1 cellular context compared by ENCODE assay signal in the genomic region with DNA sequence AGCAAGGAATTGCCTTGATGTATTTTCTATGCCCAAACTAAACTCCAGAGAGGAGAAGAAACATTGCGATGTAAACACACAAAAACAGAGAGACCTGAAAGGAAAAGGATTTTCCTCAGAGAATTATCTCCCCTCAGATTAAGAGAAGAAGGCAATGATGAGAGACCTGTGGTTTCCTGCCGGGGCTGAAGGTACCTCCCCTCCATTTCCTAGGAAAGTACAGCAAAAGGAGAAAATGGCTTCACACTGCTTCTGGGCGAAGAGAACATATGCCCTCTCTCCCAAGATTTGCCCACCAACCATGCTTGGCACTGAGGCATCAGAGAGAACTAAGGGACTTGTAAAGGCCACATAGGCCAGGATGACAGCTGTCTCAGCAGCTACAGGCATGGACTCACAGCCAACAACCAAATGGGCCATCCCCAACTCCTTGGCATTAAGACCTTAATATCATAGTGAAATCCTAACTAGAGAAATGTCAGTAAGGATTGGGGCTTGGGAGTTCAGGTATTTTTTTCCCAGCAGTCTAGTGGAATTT.
TF ChIP-seq lines count a peak whose summit lies in the region.

No MANE protein-coding gene starts in this region.

TF ChIP-seq in H1, 55 proteins besides CTCF, POLR2A, EP300 and RAD21 (continued from another document):
- TF ChIP-seq, protein P1, sequence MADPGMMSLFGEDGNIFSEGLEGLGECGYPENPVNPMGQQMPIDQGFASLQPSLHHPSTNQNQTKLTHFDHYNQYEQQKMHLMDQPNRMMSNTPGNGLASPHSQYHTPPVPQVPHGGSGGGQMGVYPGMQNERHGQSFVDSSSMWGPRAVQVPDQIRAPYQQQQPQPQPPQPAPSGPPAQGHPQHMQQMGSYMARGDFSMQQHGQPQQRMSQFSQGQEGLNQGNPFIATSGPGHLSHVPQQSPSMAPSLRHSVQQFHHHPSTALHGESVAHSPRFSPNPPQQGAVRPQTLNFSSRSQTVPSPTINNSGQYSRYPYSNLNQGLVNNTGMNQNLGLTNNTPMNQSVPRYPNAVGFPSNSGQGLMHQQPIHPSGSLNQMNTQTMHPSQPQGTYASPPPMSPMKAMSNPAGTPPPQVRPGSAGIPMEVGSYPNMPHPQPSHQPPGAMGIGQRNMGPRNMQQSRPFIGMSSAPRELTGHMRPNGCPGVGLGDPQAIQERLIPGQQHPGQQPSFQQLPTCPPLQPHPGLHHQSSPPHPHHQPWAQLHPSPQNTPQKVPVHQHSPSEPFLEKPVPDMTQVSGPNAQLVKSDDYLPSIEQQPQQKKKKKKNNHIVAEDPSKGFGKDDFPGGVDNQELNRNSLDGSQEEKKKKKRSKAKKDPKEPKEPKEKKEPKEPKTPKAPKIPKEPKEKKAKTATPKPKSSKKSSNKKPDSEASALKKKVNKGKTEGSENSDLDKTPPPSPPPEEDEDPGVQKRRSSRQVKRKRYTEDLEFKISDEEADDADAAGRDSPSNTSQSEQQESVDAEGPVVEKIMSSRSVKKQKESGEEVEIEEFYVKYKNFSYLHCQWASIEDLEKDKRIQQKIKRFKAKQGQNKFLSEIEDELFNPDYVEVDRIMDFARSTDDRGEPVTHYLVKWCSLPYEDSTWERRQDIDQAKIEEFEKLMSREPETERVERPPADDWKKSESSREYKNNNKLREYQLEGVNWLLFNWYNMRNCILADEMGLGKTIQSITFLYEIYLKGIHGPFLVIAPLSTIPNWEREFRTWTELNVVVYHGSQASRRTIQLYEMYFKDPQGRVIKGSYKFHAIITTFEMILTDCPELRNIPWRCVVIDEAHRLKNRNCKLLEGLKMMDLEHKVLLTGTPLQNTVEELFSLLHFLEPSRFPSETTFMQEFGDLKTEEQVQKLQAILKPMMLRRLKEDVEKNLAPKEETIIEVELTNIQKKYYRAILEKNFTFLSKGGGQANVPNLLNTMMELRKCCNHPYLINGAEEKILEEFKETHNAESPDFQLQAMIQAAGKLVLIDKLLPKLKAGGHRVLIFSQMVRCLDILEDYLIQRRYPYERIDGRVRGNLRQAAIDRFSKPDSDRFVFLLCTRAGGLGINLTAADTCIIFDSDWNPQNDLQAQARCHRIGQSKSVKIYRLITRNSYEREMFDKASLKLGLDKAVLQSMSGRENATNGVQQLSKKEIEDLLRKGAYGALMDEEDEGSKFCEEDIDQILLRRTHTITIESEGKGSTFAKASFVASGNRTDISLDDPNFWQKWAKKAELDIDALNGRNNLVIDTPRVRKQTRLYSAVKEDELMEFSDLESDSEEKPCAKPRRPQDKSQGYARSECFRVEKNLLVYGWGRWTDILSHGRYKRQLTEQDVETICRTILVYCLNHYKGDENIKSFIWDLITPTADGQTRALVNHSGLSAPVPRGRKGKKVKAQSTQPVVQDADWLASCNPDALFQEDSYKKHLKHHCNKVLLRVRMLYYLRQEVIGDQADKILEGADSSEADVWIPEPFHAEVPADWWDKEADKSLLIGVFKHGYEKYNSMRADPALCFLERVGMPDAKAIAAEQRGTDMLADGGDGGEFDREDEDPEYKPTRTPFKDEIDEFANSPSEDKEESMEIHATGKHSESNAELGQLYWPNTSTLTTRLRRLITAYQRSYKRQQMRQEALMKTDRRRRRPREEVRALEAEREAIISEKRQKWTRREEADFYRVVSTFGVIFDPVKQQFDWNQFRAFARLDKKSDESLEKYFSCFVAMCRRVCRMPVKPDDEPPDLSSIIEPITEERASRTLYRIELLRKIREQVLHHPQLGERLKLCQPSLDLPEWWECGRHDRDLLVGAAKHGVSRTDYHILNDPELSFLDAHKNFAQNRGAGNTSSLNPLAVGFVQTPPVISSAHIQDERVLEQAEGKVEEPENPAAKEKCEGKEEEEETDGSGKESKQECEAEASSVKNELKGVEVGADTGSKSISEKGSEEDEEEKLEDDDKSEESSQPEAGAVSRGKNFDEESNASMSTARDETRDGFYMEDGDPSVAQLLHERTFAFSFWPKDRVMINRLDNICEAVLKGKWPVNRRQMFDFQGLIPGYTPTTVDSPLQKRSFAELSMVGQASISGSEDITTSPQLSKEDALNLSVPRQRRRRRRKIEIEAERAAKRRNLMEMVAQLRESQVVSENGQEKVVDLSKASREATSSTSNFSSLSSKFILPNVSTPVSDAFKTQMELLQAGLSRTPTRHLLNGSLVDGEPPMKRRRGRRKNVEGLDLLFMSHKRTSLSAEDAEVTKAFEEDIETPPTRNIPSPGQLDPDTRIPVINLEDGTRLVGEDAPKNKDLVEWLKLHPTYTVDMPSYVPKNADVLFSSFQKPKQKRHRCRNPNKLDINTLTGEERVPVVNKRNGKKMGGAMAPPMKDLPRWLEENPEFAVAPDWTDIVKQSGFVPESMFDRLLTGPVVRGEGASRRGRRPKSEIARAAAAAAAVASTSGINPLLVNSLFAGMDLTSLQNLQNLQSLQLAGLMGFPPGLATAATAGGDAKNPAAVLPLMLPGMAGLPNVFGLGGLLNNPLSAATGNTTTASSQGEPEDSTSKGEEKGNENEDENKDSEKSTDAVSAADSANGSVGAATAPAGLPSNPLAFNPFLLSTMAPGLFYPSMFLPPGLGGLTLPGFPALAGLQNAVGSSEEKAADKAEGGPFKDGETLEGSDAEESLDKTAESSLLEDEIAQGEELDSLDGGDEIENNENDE (IDR thresholded peaks at IDR 0.05; ENCODE audit: insufficient replicate concordance, low read length), result no peak
- TF ChIP-seq SIRT6 (IDR thresholded peaks at IDR 0.05; ENCODE audit: low read length), result no peak
- TF ChIP-seq, protein P2, sequence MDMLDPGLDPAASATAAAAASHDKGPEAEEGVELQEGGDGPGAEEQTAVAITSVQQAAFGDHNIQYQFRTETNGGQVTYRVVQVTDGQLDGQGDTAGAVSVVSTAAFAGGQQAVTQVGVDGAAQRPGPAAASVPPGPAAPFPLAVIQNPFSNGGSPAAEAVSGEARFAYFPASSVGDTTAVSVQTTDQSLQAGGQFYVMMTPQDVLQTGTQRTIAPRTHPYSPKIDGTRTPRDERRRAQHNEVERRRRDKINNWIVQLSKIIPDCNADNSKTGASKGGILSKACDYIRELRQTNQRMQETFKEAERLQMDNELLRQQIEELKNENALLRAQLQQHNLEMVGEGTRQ (IDR thresholded peaks at IDR 0.05; ENCODE audit: low read length), result no peak
- TF ChIP-seq GTF2F1 (IDR thresholded peaks at IDR 0.05; ENCODE audit: borderline replicate concordance, low read depth, low read length), result no peak
- no peak for TF ChIP-seq TAF1 (IDR thresholded peaks at IDR 0.05; ENCODE audit: low read depth, low read length)
- TF ChIP-seq TBP (IDR thresholded peaks at IDR 0.05; ENCODE audit: low read depth, low read length), result no peak
